20 cellular contexts compared by ENCODE assay signal in the genomic region with DNA sequence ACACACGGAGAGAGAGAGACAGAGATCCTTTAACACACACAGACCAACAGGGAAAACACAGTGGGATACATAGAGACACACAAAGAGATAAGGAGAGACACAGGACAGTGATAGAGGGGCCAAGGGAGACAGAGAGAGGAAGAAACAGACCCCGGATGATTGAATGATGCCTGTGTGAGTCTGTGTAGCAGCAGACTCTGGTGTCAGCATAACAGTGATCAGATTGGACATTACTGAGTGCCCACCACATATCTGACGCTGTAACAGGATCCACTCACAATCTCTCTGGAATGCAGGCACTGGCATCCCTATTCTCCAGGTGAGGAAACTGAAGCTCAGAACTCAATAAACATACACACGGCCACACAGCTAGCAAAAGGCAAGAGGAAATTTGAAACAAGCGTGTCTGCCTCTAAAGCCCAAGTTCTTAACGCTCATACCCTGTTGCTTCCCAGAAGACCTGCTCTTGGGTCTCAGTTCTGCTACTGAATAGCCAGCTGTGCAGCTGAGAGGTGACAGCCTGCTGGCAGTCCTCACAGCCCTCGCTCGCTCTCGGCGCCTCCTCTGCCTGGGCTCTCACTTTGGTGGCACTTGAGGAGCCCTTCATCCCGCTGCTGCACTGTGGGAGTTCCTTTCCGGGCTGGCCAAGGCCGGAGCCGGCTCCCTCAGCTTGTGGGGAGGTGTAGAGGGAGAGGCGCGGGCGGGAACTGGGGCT.
DNase-seq lines count a peak whose midpoint lies in the region; ATAC-seq, FAIRE-seq and TF ChIP-seq lines count a peak whose summit lies in the region.
"Had no signal": no experiment of that assay in that cellular context is flagged by ENCODE, and none has a peak within 500 bp of the region (broad histone marks: within the 10 kb centered on the region; RNA-seq: fewer than 3 reads in every experiment).

No MANE protein-coding gene starts in this region.

- DNase-seq in SK-N-SH = no peak
- no peak for DNase-seq in astrocyte (ENCODE audit: low read depth)
- DNase-seq in kidney tubule cell (ENCODE audit: low spot score) = peak; percentile 26
- DNase-seq in testis = no peak
- no peak for DNase-seq in midbrain (lab: John Stamatoyannopoulos, UW)
- DNase-seq in EL = no peak
- DNase-seq: activated CD8-positive, alpha-beta T cell treated with anti-CD3 and anti-CD28 coated beads, Interleukin-2, amount 10 ng/mL, durations not matched to agents 7 days and 5 days; activated naive CD4-positive, alpha-beta T cell treated with anti-CD3 and anti-CD28 coated beads, Interleukin-2, amount 10 ng/mL, durations not matched to agents 7 days and 5 days; activated T-cell treated with anti-CD3 and anti-CD28 coated beads, Interleukin-2, amount 50 U/mL, for 48 hours; anterior cingulate cortex; heart left ventricle; kidney; PC-9 had no signal

- TF ChIP-seq EP300 in SK-N-SH (IDR thresholded peaks at IDR 0.05; ENCODE audit: borderline replicate concordance in 1 of 2, low read depth in 1 of 2, low read length in 1 of 2) = no peak

- no peak overlapping the region for H2AFZ ChIP-seq in SK-N-SH (ENCODE audit: low read depth)
- peak overlapping the region; percentile 16 for H2AFZ ChIP-seq in astrocyte (ENCODE audit: low read depth, low read length)
- H2AFZ ChIP-seq: PC-9 had no signal

- ATAC-seq in SK-N-SH treated with all-trans-retinoic acid at 6 μM for 48 hours (no peak; the same call in 2 of the 3 replicates), HG02840 (IDR thresholded peaks at IDR 0.05; ENCODE audit: low FRiP score, unreplicated experiment) (no peak)
- ATAC-seq: A549; activated CD8-positive, alpha-beta T cell treated with anti-CD3 and anti-CD28 coated beads, Interleukin-2, amount 10 ng/mL, durations not matched to agents 7 days and 5 days; heart left ventricle had no signal

- no peak overlapping the region for H3K4me3 Mint-ChIP-seq in astrocyte (ENCODE audit: unreplicated experiment)
- H3K4me3 Mint-ChIP-seq: activated CD8-positive, alpha-beta T cell treated with anti-CD3 and anti-CD28 coated beads, Interleukin-2, amount 10 ng/mL, durations not matched to agents 7 days and 5 days; activated naive CD4-positive, alpha-beta T cell treated with anti-CD3 and anti-CD28 coated beads, Interleukin-2, amount 10 ng/mL, durations not matched to agents 7 days and 5 days; memory B cell; nephron had no signal

- POLR2A ChIA-PET in SK-N-SH (lab: Yijun Ruan, JAX) = no interaction called here

- no peaks in the 10 kb centered on the region for H3K4me1 ChIP-seq in SK-N-SH (ENCODE audit: control insufficient read depth in 1 of 2, insufficient read depth in 2 of 2, low read depth in 1 of 2, low read length in 1 of 2)
- H3K4me1 ChIP-seq in astrocyte (ENCODE audit: insufficient read depth, low read length) = peaks cover 10% of the 10 kb centered on the region
- H3K4me1 ChIP-seq in testis = no peaks in the 10 kb centered on the region
- H3K4me1 ChIP-seq: A549 had no signal

- H3K27me3 Mint-ChIP-seq in astrocyte (ENCODE audit: low read depth, unreplicated experiment) = peaks cover 33% of the 10 kb centered on the region

- no peak overlapping the region for H3K27ac Mint-ChIP-seq in astrocyte (ENCODE audit: unreplicated experiment)
- H3K27ac Mint-ChIP-seq: activated CD8-positive, alpha-beta T cell treated with anti-CD3 and anti-CD28 coated beads, Interleukin-2, amount 10 ng/mL, durations not matched to agents 7 days and 5 days; activated naive CD4-positive, alpha-beta T cell treated with anti-CD3 and anti-CD28 coated beads, Interleukin-2, amount 10 ng/mL, durations not matched to agents 7 days and 5 days; memory B cell; nephron had no signal

- no peaks in the 10 kb centered on the region for H3K79me2 ChIP-seq in SK-N-SH (ENCODE audit: insufficient read depth)
- no peaks in the 10 kb centered on the region for H3K79me2 ChIP-seq in astrocyte (ENCODE audit: insufficient read depth, low read length)

- peaks cover 53% of the 10 kb centered on the region; the same call in 1 of the 2 replicates for H3K27me3 ChIP-seq in SK-N-SH (ENCODE audit: insufficient read depth)
- H3K27me3 ChIP-seq in astrocyte (ENCODE audit: insufficient read depth, low read length) = peaks cover 45% of the 10 kb centered on the region
- H3K27me3 ChIP-seq in testis = no peaks in the 10 kb centered on the region
- H3K27me3 ChIP-seq: SJSA1 had no signal

- no peaks in the 10 kb centered on the region for H3K4me1 Mint-ChIP-seq in astrocyte (ENCODE audit: low read depth, unreplicated experiment)
- H3K4me1 Mint-ChIP-seq: memory B cell had no signal

- TF ChIP-seq CTCF in SK-N-SH (IDR thresholded peaks at IDR 0.05) = no peak
- TF ChIP-seq CTCF in astrocyte (IDR thresholded peaks at IDR 0.05; ENCODE audit: insufficient read depth, low read depth, low read length) = no peak
- no peak for TF ChIP-seq CTCF in testis (IDR thresholded peaks at IDR 0.05)

- WGBS in SK-N-SH (ENCODE audit: low lambda C conversion rate) = 25% methylated on average over 12 of the region's 17 CpGs
- WGBS in testis, 2 donors = 6 to 37% methylated on average over 12 to 16 of the region's 17 CpGs

- no peaks in the 10 kb centered on the region for H3K36me3 ChIP-seq in SK-N-SH (replicated peaks in 1 of 2; ENCODE audit: control insufficient read depth in 1 of 2, insufficient read depth in 2 of 2, low read length in 1 of 2)
- no peaks in the 10 kb centered on the region for H3K36me3 ChIP-seq in astrocyte (ENCODE audit: insufficient read depth, low read length)
- H3K36me3 ChIP-seq in testis (ENCODE audit: low read depth, missing control alignments) = no peaks in the 10 kb centered on the region
- H3K36me3 ChIP-seq: BLaER1 treated with 17β-estradiol and CSF1 and Interleukin-3, amounts not matched to agents 10 nM and 100 nM; heart left ventricle; SJSA1 had no signal

- intact Hi-C loops in testis (cut with DNase I; ENCODE audit: low total_unique reads) = no loop called here

- no peak overlapping the region for H3K4me3 ChIP-seq in SK-N-SH (ENCODE audit: low read depth in 2 of 2, low read length in 1 of 2)
- H3K4me3 ChIP-seq in astrocyte (ENCODE audit: insufficient read depth, low read depth, low read length) = peak overlapping the region; percentile 28
- H3K4me3 ChIP-seq in testis = peak overlapping the region; percentile 11 to 24
- H3K4me3 ChIP-seq: A549; BLaER1 treated with 17β-estradiol and CSF1 and Interleukin-3, amounts not matched to agents 10 nM and 100 nM; heart left ventricle; PC-9; SJSA1 had no signal

- peaks cover 2% of the 10 kb centered on the region for H3K36me3 Mint-ChIP-seq in astrocyte (ENCODE audit: low read depth, unreplicated experiment)
- H3K36me3 Mint-ChIP-seq: activated naive CD4-positive, alpha-beta T cell treated with anti-CD3 and anti-CD28 coated beads, Interleukin-2, amount 10 ng/mL, durations not matched to agents 7 days and 5 days; memory B cell had no signal

- peaks cover 2% of the 10 kb centered on the region for H3K9me3 Mint-ChIP-seq in astrocyte (ENCODE audit: unreplicated experiment)
- H3K9me3 Mint-ChIP-seq: activated naive CD4-positive, alpha-beta T cell treated with anti-CD3 and anti-CD28 coated beads, Interleukin-2, amount 10 ng/mL, durations not matched to agents 7 days and 5 days; memory B cell; nephron had no signal

- TF ChIP-seq POLR2A in testis (IDR thresholded peaks at IDR 0.05) = no peak

- H3K9ac ChIP-seq in SK-N-SH (no peak overlapping the region), astrocyte (ENCODE audit: low read length) (peak overlapping the region; percentile 64)
- H3K9ac ChIP-seq: BLaER1 treated with 17β-estradiol and CSF1 and Interleukin-3, amounts not matched to agents 10 nM and 100 nM had no signal

- peak overlapping the region; percentile 57 for H3K4me2 ChIP-seq in SK-N-SH
- peak overlapping the region; percentile 69 for H3K4me2 ChIP-seq in astrocyte (ENCODE audit: low read length)
- H3K4me2 ChIP-seq: A549, PC-9 had no signal

- FAIRE-seq in astrocyte (lab: Jason Lieb, UNC) = no peak
- FAIRE-seq: A549, kidney had no signal

- no peaks in the 10 kb centered on the region for H4K20me1 ChIP-seq in SK-N-SH (ENCODE audit: insufficient read depth)
- H4K20me1 ChIP-seq in astrocyte (ENCODE audit: insufficient read depth, low read length) = no peaks in the 10 kb centered on the region
- H4K20me1 ChIP-seq: BLaER1 treated with 17β-estradiol and CSF1 and Interleukin-3, amounts not matched to agents 10 nM and 100 nM had no signal

- CTCF ChIA-PET in SK-N-SH (lab: Yijun Ruan, JAX) = no interaction called here

- H3K27ac ChIP-seq in SK-N-SH (ENCODE audit: low read depth in 2 of 2, low read length in 1 of 2) (no peak overlapping the region), astrocyte (ENCODE audit: low read depth, low read length) (no peak overlapping the region), testis (no peak overlapping the region)
- H3K27ac ChIP-seq: A549, heart left ventricle, PC-9, SJSA1 had no signal

- TF ChIP-seq RAD21 in SK-N-SH (IDR thresholded peaks at IDR 0.05; ENCODE audit: low read length) = no peak

- no peaks in the 10 kb centered on the region for H3K9me3 ChIP-seq in SK-N-SH
- no peaks in the 10 kb centered on the region for H3K9me3 ChIP-seq in astrocyte (ENCODE audit: insufficient read depth, low read depth, low read length)
- H3K9me3 ChIP-seq in testis = no peaks in the 10 kb centered on the region
- H3K9me3 ChIP-seq: A549; BLaER1 treated with 17β-estradiol and CSF1 and Interleukin-3, amounts not matched to agents 10 nM and 100 nM; heart left ventricle; SJSA1 had no signal

- peaks cover 1% of the 10 kb centered on the region for H3F3A ChIP-seq in SK-N-SH (replicated peaks; ENCODE audit: insufficient read depth)

- H3K9me2 ChIP-seq in SK-N-SH = no peaks in the 10 kb centered on the region

TF ChIP-seq in SK-N-SH, 30 proteins besides CTCF, POLR2A, EP300 and RAD21:
- TF ChIP-seq GABPA (IDR thresholded peaks at IDR 0.05; ENCODE audit: low read depth) = no peak
- TF ChIP-seq NFIC (IDR thresholded peaks at IDR 0.05; ENCODE audit: borderline replicate concordance) = no peak

TF ChIP-seq in SK-N-SH treated with all-trans-retinoic acid at 6 μM for 48 hours, 23 proteins besides CTCF, POLR2A, EP300 and RAD21 (continues in another document):
- TF ChIP-seq SNAI2 (CRISPR knock-in tag; IDR thresholded peaks at IDR 0.05) (no peak), GLIS3 (CRISPR knock-in tag; IDR thresholded peaks at IDR 0.05) (no peak), ARNTL (CRISPR knock-in tag; IDR thresholded peaks at IDR 0.05; ENCODE audit: borderline replicate concordance, low read depth) (no peak), ZNF8 (CRISPR knock-in tag; IDR thresholded peaks at IDR 0.05) (no peak), BACH2 (CRISPR knock-in tag; IDR thresholded peaks at IDR 0.05; ENCODE audit: borderline replicate concordance) (no peak)

Comparison
In these comparisons a context has a peak if more than half of its experiments do, and no peak if none do; other contexts are left out.
1. H3K4me3 ChIP-seq: peak in astrocyte (single experiment) and testis (2 of 2); none in SK-N-SH (0 of 2).